1 cellular context compared by ENCODE assay signal in genomic region chr5:151157426-151158286, GRCh38.
A peak's percentile ranks its signal among the peaks of the same experiment; 100 is the strongest.
TF ChIP-seq lines count a peak whose summit lies in the region.

Gene ANXA6 (minus strand): TSS chr5:151157779. CDS start chr5:151147901, 9,878 bp downstream.

TF ChIP-seq in HepG2, 621 proteins besides CTCF, POLR2A, EP300 and RAD21 (continued from another document and continues in another):
- no peak for TF ChIP-seq SKIL (CRISPR knock-in tag; IDR thresholded peaks at IDR 0.05; ENCODE audit: borderline replicate concordance)
- no peak for TF ChIP-seq KDM3A (CRISPR knock-in tag; IDR thresholded peaks at IDR 0.05; ENCODE audit: low read depth)
- no peak for TF ChIP-seq ARNT (IDR thresholded peaks at IDR 0.05)
- no peak; the same call in 1 of the 2 replicates for TF ChIP-seq CSRNP1 (CRISPR knock-in tag; IDR thresholded peaks at IDR 0.05)
- TF ChIP-seq CHD2 (IDR thresholded peaks at IDR 0.05; ENCODE audit: low read depth, low read length) = no peak
- TF ChIP-seq ZNF782 (CRISPR knock-in tag; IDR thresholded peaks at IDR 0.05; ENCODE audit: borderline replicate concordance) = peak; percentile 41; the same call in 1 of the 2 replicates
- peak; percentile 77 for TF ChIP-seq HNRNPLL (IDR thresholded peaks at IDR 0.05; ENCODE audit: low read depth, low read length, poor library complexity, severe bottlenecking)
- TF ChIP-seq DPF2 (CRISPR knock-in tag; IDR thresholded peaks at IDR 0.05; ENCODE audit: borderline replicate concordance, low read depth) = no peak
- TF ChIP-seq SMAD3 (CRISPR knock-in tag; IDR thresholded peaks at IDR 0.05) = no peak
- no peak for TF ChIP-seq HMG20B (CRISPR knock-in tag; conservative IDR thresholded peaks at IDR 0.05)
- no peak for TF ChIP-seq NR1H2 (CRISPR knock-in tag; IDR thresholded peaks at IDR 0.05; ENCODE audit: borderline replicate concordance, low read depth)
- TF ChIP-seq ATF1 (CRISPR knock-in tag; IDR thresholded peaks at IDR 0.05) = no peak
- no peak for TF ChIP-seq RAD51 (IDR thresholded peaks at IDR 0.05; ENCODE audit: borderline replicate concordance)
- TF ChIP-seq ZNF510 (CRISPR knock-in tag; IDR thresholded peaks at IDR 0.05; ENCODE audit: low read depth) = no peak
- no peak for TF ChIP-seq ZBTB34 (CRISPR knock-in tag; IDR thresholded peaks at IDR 0.05)
- peak; percentile 46 for TF ChIP-seq XRCC5 (optimal IDR thresholded peaks at IDR 0.05; ENCODE audit: low read length)
- no peak for TF ChIP-seq TRIM22 (IDR thresholded peaks at IDR 0.05)
- TF ChIP-seq ATF7-NPFF (CRISPR knock-in tag; IDR thresholded peaks at IDR 0.05; ENCODE audit: low read depth) = peak; percentile 75
- TF ChIP-seq ZNF280B (CRISPR knock-in tag; IDR thresholded peaks at IDR 0.05; ENCODE audit: borderline replicate concordance) = no peak
- no peak for TF ChIP-seq SUZ12 (IDR thresholded peaks at IDR 0.05; ENCODE audit: low read depth, low read length)
- TF ChIP-seq KDM2A (CRISPR knock-in tag; IDR thresholded peaks at IDR 0.05; ENCODE audit: borderline replicate concordance, low read depth) = peak; percentile 65; the same call in 1 of the 2 replicates
- no peak for TF ChIP-seq ZUFSP (CRISPR knock-in tag; IDR thresholded peaks at IDR 0.05; ENCODE audit: borderline replicate concordance)
- TF ChIP-seq ZNF30 (CRISPR knock-in tag; IDR thresholded peaks at IDR 0.05) = peak; percentile 81; the same call in 1 of the 2 replicates
- TF ChIP-seq AGO1 (IDR thresholded peaks at IDR 0.05; ENCODE audit: low read depth, low read length, poor library complexity, severe bottlenecking) = peak; percentile 30
- no peak for TF ChIP-seq AHDC1 (CRISPR knock-in tag; IDR thresholded peaks at IDR 0.05; ENCODE audit: borderline replicate concordance)
- peak; percentile 25; the same call in 1 of the 2 replicates for TF ChIP-seq ZNF232 (CRISPR knock-in tag; IDR thresholded peaks at IDR 0.05; ENCODE audit: borderline replicate concordance)
- TF ChIP-seq EHMT2 (IDR thresholded peaks at IDR 0.05; ENCODE audit: borderline replicate concordance, low read depth, low read length) = no peak
- no peak for TF ChIP-seq PAXIP1 (CRISPR knock-in tag; conservative IDR thresholded peaks at IDR 0.05)
- TF ChIP-seq NFIC (IDR thresholded peaks at IDR 0.05; ENCODE audit: low read length) = no peak
- TF ChIP-seq MTERF4 (CRISPR knock-in tag; IDR thresholded peaks at IDR 0.05) = peak; percentile 54; the same call in 1 of the 2 replicates
- TF ChIP-seq CBX2 (IDR thresholded peaks at IDR 0.05; ENCODE audit: low read depth, low read length) = no peak
- no peak for TF ChIP-seq CBX2 (CRISPR knock-in tag; IDR thresholded peaks at IDR 0.05; ENCODE audit: low read depth)
- no peak for TF ChIP-seq ZNF251 (CRISPR knock-in tag; IDR thresholded peaks at IDR 0.05)
- TF ChIP-seq SIN3B (IDR thresholded peaks at IDR 0.05; ENCODE audit: low read length) = no peak
- TF ChIP-seq HINFP (CRISPR knock-in tag; IDR thresholded peaks at IDR 0.05; ENCODE audit: low read depth) = peak; percentile 98
- 0 out of 2 replicates have a peak, but pooled peaks have one; percentile 48 for TF ChIP-seq NCOA1 (CRISPR knock-in tag; IDR thresholded peaks at IDR 0.05)
